Comparison of ENCODE assay signal across 18 cellular contexts in genomic region chr5:136025900-136026299, GRCh38. TPM values are rescaled to one million over a fixed set of nuclear protein-coding genes. Genes with fewer than 3 reads are reported as not detected.
DNase-seq lines count a peak whose midpoint lies in the region; ATAC-seq and TF ChIP-seq lines count a peak whose summit lies in the region.
"Had no signal": no experiment of that assay in that cellular context is flagged by ENCODE, and none has a peak within 500 bp of the region (broad histone marks: within the 10 kb centered on the region; RNA-seq: fewer than 3 reads in every experiment).

No MANE protein-coding gene starts in this region.

- ATAC-seq in GM21576 (IDR thresholded peaks at IDR 0.05; ENCODE audit: unreplicated experiment) (no peak), left colon (no peak)

- H3K4me3 ChIP-seq in esophagus muscularis mucosa (no peak overlapping the region), thyroid gland (replicated peaks in 1 of 3) (no peak overlapping the region)
- H3K4me3 ChIP-seq: BLaER1, HAP-1, SJSA1 had no signal

- no peaks in the 10 kb centered on the region for H3K27me3 ChIP-seq in esophagus muscularis mucosa
- H3K27me3 ChIP-seq in thyroid gland, result no peaks in the 10 kb centered on the region
- H3K27me3 ChIP-seq: SJSA1 had no signal

- intact Hi-C loops in esophagus muscularis mucosa (cut with DNase I), result no loop called here
- intact Hi-C loops in thyroid gland (cut with DNase I), result no loop called here
- intact Hi-C loops in left colon (cut with DNase I, micrococcal nuclease), result no loop called here

- 53% methylated on average over 2 of the region's 2 CpGs for WGBS in esophagus muscularis mucosa
- 27 to 31% methylated on average over 2 of the region's 2 CpGs for WGBS in thyroid gland, 2 donors

- peak overlapping the region in 3 of 4 donors; percentile 1 to 15 (median 1) for H3K27ac ChIP-seq in esophagus muscularis mucosa (replicated peaks in 1 of 4)
- H3K27ac ChIP-seq in thyroid gland, result no peak overlapping the region
- H3K27ac ChIP-seq: BLaER1, SJSA1 had no signal

- TF ChIP-seq POLR2A in esophagus muscularis mucosa (IDR thresholded peaks at IDR 0.05; ENCODE audit: low read depth) (no peak), thyroid gland (IDR thresholded peaks at IDR 0.05) (no peak)

- H3K36me3 ChIP-seq in esophagus muscularis mucosa (no peaks in the 10 kb centered on the region), thyroid gland (no peaks in the 10 kb centered on the region)
- H3K36me3 ChIP-seq: BLaER1, HAP-1, SJSA1 had no signal

- H3K4me1 ChIP-seq in esophagus muscularis mucosa, result peaks cover 31 to 83% (median 70%) of the 10 kb centered on the region in 4 donors
- peaks cover 7 to 12% of the 10 kb centered on the region in 2 donors for H3K4me1 ChIP-seq in thyroid gland
- H3K4me1 ChIP-seq: BLaER1, HAP-1 had no signal

- no peak for TF ChIP-seq EP300 in esophagus muscularis mucosa (IDR thresholded peaks at IDR 0.05)

- H3K9me3 ChIP-seq in esophagus muscularis mucosa (no peaks in the 10 kb centered on the region), thyroid gland (no peaks in the 10 kb centered on the region)
- H3K9me3 ChIP-seq: HAP-1, SJSA1 had no signal

- TF ChIP-seq CTCF in esophagus muscularis mucosa (IDR thresholded peaks at IDR 0.05) (no peak), thyroid gland (IDR thresholded peaks at IDR 0.05) (no peak)

- DNase-seq in GM03348 (ENCODE audit: low spot score) (peak; percentile 63), esophagus muscularis mucosa (ENCODE audit: extremely low spot score) (no peak), medulla oblongata (ENCODE audit: extremely low spot score) (peak; percentile 53), thyroid gland (peak; percentile 29 to 35), AML-193 (lab: John Stamatoyannopoulos, UW) (no peak), left colon (no peak)
- DNase-seq: activated CD4-positive, CD25-positive, alpha-beta regulatory T cell treated with anti-CD3 and anti-CD28 coated beads, Interleukin-2, amount 50 U/mL, for 72 hours; activated effector memory CD4-positive, alpha-beta T cell treated with Interleukin-2 at 50 U/mL for 16 hours; cortex of kidney; DMS153; naive B cell; NCI-H187; posterior cingulate gyrus; stimulated activated naive CD4-positive, alpha-beta T cell treated with Interleukin-2 at 50 U/mL for 16 hours had no signal

RNA-seq across cellular contexts. Expression of gene TGFBI, which starts 2.9 kb away (rescaled TPM):
- 100 to 1,000 TPM in 2 of 4 donors, 10 to 100 TPM in 2; 62.3 to 128 (median 92.9) TPM for total RNA-seq in esophagus muscularis mucosa
- total RNA-seq in thyroid gland, result 10 to 100 TPM; 19.6 to 55.9 (median 38.5) TPM
- 10 to 100 TPM; 21.0 to 50.3 TPM for total RNA-seq in left colon

Comparison
In these comparisons a context has a peak if more than half of its experiments do, and no peak if none do; other contexts are left out.
1. DNase-seq: peak in GM03348 (single experiment), medulla oblongata (single experiment) and thyroid gland (2 of 2); none in esophagus muscularis mucosa (single experiment), AML-193 (0 of 2) and left colon (0 of 2).
2. H3K27ac ChIP-seq: peak in esophagus muscularis mucosa (3 of 4); none in thyroid gland (0 of 3).